Comparison of ENCODE assay signal across 25 cellular contexts in genomic region chr4:6620891-6621555, GRCh38. TPM values are rescaled to one million over a fixed set of nuclear protein-coding genes. Genes with fewer than 3 reads are reported as not detected.
DNase-seq lines count a peak whose midpoint lies in the region; ATAC-seq and TF ChIP-seq lines count a peak whose summit lies in the region.
"Had no signal": no experiment of that assay in that cellular context is flagged by ENCODE, and none has a peak within 500 bp of the region (broad histone marks: within the 10 kb centered on the region; RNA-seq: fewer than 3 reads in every experiment).

No MANE protein-coding gene starts in this region.

- no peak overlapping the region for H3K27ac Mint-ChIP-seq in GM23338
- H3K27ac Mint-ChIP-seq: activated CD4-positive, alpha-beta T cell treated with anti-CD3 and anti-CD28 coated beads for 36 hours; activated naive CD8-positive, alpha-beta T cell treated with anti-CD3 and anti-CD28 coated beads for 36 hours; activated T-helper 17 cell treated with anti-CD3 and anti-CD28 coated beads, Interleukin-2, amount 50 U/mL, for 72 hours; HFFc6 had no signal

- no peak overlapping the region for H3K4me2 ChIP-seq in GM23338

- H3K27me3 ChIP-seq in GM23338 (ENCODE audit: insufficient read depth) (no peaks in the 10 kb centered on the region), Panc1 (ENCODE audit: control insufficient read depth, insufficient read depth, low read length) (no peaks in the 10 kb centered on the region), sigmoid colon (no peaks in the 10 kb centered on the region)

- no peaks in the 10 kb centered on the region for H3K9me2 ChIP-seq in GM23338 (ENCODE audit: insufficient read depth)

- H3K4me1 ChIP-seq in GM23338 (ENCODE audit: insufficient read depth) (no peaks in the 10 kb centered on the region), Panc1 (ENCODE audit: control insufficient read depth, insufficient read depth, low read length) (no peaks in the 10 kb centered on the region), sigmoid colon (no peaks in the 10 kb centered on the region)

- in situ Hi-C loops in Panc1 (cut with HindIII; ENCODE audit: low pct_unique_long_range_greater_than_20kb, low sequenced_read_pairs) = no loop called here

- no peak for TF ChIP-seq EP300 in sigmoid colon (IDR thresholded peaks at IDR 0.05)

- H2AFZ ChIP-seq in GM23338 = no peak overlapping the region

- peaks cover 9% of the 10 kb centered on the region; the same call in 1 of the 3 replicates for H3K36me3 Mint-ChIP-seq in GM23338 (ENCODE audit: low read depth)

- intact Hi-C loops in Panc1 (cut with micrococcal nuclease; ENCODE audit: unreplicated experiment) (no loop called here), sigmoid colon (cut with DNase I) (no loop called here)

- TF ChIP-seq POLR2A in sigmoid colon (IDR thresholded peaks at IDR 0.05) = no peak

- DNase-seq in GM23338 (ENCODE audit: low spot score) (peak; percentile 23), Panc1 (ENCODE audit: low read depth, low spot score) (no peak), epidermal melanocyte (ENCODE audit: insufficient read length, low spot score) (peak; percentile 16), sigmoid colon (peak; percentile 44), NK-92 (lab: John Stamatoyannopoulos, UW; ENCODE audit: unreplicated experiment) (no peak), NCI-H345 treated with DMSO at 0.1 percent for 48 hours (lab: John Stamatoyannopoulos, UW; ENCODE audit: unreplicated experiment) (no peak)
- DNase-seq in effector CD4-positive, alpha-beta T cell = no peak
- DNase-seq: activated CD4-positive, alpha-beta T cell treated with anti-CD3 and anti-CD28 coated beads for 36 hours; activated naive CD8-positive, alpha-beta T cell treated with anti-CD3 and anti-CD28 coated beads for 36 hours; central memory CD4-positive, alpha-beta T cell; dermis blood vessel endothelial cell; DMS79; foreskin melanocyte; GDM1; HFFc6; natural killer cell; NCI-H1105; NCI-H187; NCI-H2171; NCI-H510A; stimulated activated CD4-positive, alpha-beta T cell treated with anti-CD3 and anti-CD28 coated beads, Interleukin-15, amount 100 ng/mL, for 24 hours; stimulated activated CD4-positive, alpha-beta T cell treated with anti-CD3 and anti-CD28 coated beads, Interleukin-4, amount 100 ng/mL, for 4 hours; substantia nigra had no signal

- no peaks in the 10 kb centered on the region for H3K36me3 ChIP-seq in GM23338 (ENCODE audit: insufficient read depth)
- no peaks in the 10 kb centered on the region for H3K36me3 ChIP-seq in Panc1 (ENCODE audit: control insufficient read depth, insufficient read depth, low read length)
- peaks cover 0 to 39% (median 11%) of the 10 kb centered on the region in 4 donors for H3K36me3 ChIP-seq in sigmoid colon

- H3K79me2 ChIP-seq in GM23338 (replicated peaks; ENCODE audit: insufficient read depth) = no peaks in the 10 kb centered on the region

- peaks cover 17% of the 10 kb centered on the region for H3K27me3 Mint-ChIP-seq in GM23338 (ENCODE audit: insufficient read depth, low read depth, poor library complexity)
- H3K27me3 Mint-ChIP-seq: activated CD4-positive, alpha-beta T cell treated with anti-CD3 and anti-CD28 coated beads for 36 hours; activated naive CD8-positive, alpha-beta T cell treated with anti-CD3 and anti-CD28 coated beads for 36 hours; activated T-helper 17 cell treated with anti-CD3 and anti-CD28 coated beads, Interleukin-2, amount 50 U/mL, for 72 hours had no signal

- TF ChIP-seq CTCF in GM23338 (conservative IDR thresholded peaks at IDR 0.05; ENCODE audit: low read depth in 2 of 2) (peak; percentile 19 to 43; a peak in 2 of 4 replicates), Panc1 (IDR thresholded peaks at IDR 0.05) (no peak), sigmoid colon (IDR thresholded peaks at IDR 0.05) (no peak)

- no peaks in the 10 kb centered on the region for H3K9me3 ChIP-seq in Panc1 (ENCODE audit: control insufficient read depth, insufficient read depth, low read depth, low read length)
- H3K9me3 ChIP-seq in sigmoid colon = no peaks in the 10 kb centered on the region

- BruUV-seq in Panc1 (replicated peaks; lab: Mats Ljungman, UMichigan) = no TSS peak

- H3K9me3 Mint-ChIP-seq in GM23338 = no peaks in the 10 kb centered on the region
- H3K9me3 Mint-ChIP-seq: activated naive CD8-positive, alpha-beta T cell treated with anti-CD3 and anti-CD28 coated beads for 36 hours; activated T-helper 17 cell treated with anti-CD3 and anti-CD28 coated beads, Interleukin-2, amount 50 U/mL, for 72 hours; HFFc6; natural killer cell had no signal

- H3K4me3 Mint-ChIP-seq in GM23338 = no peak overlapping the region
- H3K4me3 Mint-ChIP-seq: activated CD4-positive, alpha-beta T cell treated with anti-CD3 and anti-CD28 coated beads for 36 hours; activated naive CD8-positive, alpha-beta T cell treated with anti-CD3 and anti-CD28 coated beads for 36 hours; activated T-helper 17 cell treated with anti-CD3 and anti-CD28 coated beads, Interleukin-2, amount 50 U/mL, for 72 hours; HFFc6; natural killer cell had no signal

- POLR2A ChIA-PET in Panc1 (lab: Charles Lee) = no interaction called here

- H3K27ac ChIP-seq in GM23338 (ENCODE audit: low read depth) (no peak overlapping the region), Panc1 (ENCODE audit: low read length) (no peak overlapping the region), sigmoid colon (no peak overlapping the region)
- H3K27ac ChIP-seq: SK-N-MC had no signal

- WGBS in sigmoid colon, 2 donors = 86 to 90% methylated on average over 10 of the region's 10 CpGs

- H3K4me3 ChIP-seq in GM23338 (no peak overlapping the region), Panc1 (ENCODE audit: low read depth in 2 of 2, low read length in 2 of 2) (no peak overlapping the region), sigmoid colon (no peak overlapping the region)
- H3K4me3 ChIP-seq: SK-N-MC had no signal

- peaks cover under 1% of the 10 kb centered on the region; the same call in 2 of the 3 replicates for H3K4me1 Mint-ChIP-seq in GM23338
- H3K4me1 Mint-ChIP-seq: activated CD4-positive, alpha-beta T cell treated with anti-CD3 and anti-CD28 coated beads for 36 hours; activated naive CD8-positive, alpha-beta T cell treated with anti-CD3 and anti-CD28 coated beads for 36 hours; activated T-helper 17 cell treated with anti-CD3 and anti-CD28 coated beads, Interleukin-2, amount 50 U/mL, for 72 hours; natural killer cell had no signal

- H3F3A ChIP-seq in GM23338 (replicated peaks; ENCODE audit: low read depth) = no peaks in the 10 kb centered on the region

- CTCF ChIA-PET in Panc1 (lab: Charles Lee) = no interaction called here

- ATAC-seq in GM23338 (no peak; the same call in 1 of the 3 replicates), Panc1 (peak; percentile 54; the same call in 1 of the 2 replicates)
- ATAC-seq: activated CD4-positive, alpha-beta T cell treated with anti-CD3 and anti-CD28 coated beads for 36 hours; activated T-helper 17 cell treated with anti-CD3 and anti-CD28 coated beads, Interleukin-2, amount 50 U/mL, for 72 hours had no signal

- H4K20me1 ChIP-seq in GM23338 (replicated peaks; ENCODE audit: insufficient read depth) = no peaks in the 10 kb centered on the region

TF ChIP-seq in GM23338, 12 proteins besides CTCF, POLR2A, EP300 and RAD21 (continues in another document):
- TF ChIP-seq REST (IDR thresholded peaks at IDR 0.05; ENCODE audit: unreplicated experiment) (no peak), ZNF114 (CRISPR knock-in tag; IDR thresholded peaks at IDR 0.05) (no peak), ZNF331 (CRISPR knock-in tag; IDR thresholded peaks at IDR 0.05; ENCODE audit: low read depth) (no peak)

RNA-seq across cellular contexts. Expression of gene MRFAP1, which starts 19.5 kb away (rescaled TPM):
- total RNA-seq in GM23338 (2014; rRNA removed; shearing (Covaris generic)) = 154 and 168 TPM in 2 replicates
- polyA plus RNA-seq in GM23338 (2016; fragmentation: Nextera tagmentation; extraction: Ambion mirVana) (272 and 288 TPM in 2 replicates), sigmoid colon (100 to 1,000 TPM; 252 to 261 (median 259) TPM)
- total RNA-seq in Panc1 (2021; ENCODE audit: unreplicated experiment) (212 TPM), sigmoid colon (100 to 1,000 TPM; 196 to 226 (median 211) TPM)
- polyA plus RNA-seq in Panc1 (2012; ENCODE audit: insufficient read length) = 386 TPM

RNA-seq across cellular contexts. Expression of gene MAN2B2, which starts 46.0 kb away (rescaled TPM):
- total RNA-seq in GM23338 (2014; rRNA removed; shearing (Covaris generic)) = 6.9 and 7.1 TPM in 2 replicates
- 1.6 and 2.1 TPM in 2 replicates for polyA plus RNA-seq in GM23338 (2016; fragmentation: Nextera tagmentation; extraction: Ambion mirVana)
- total RNA-seq in Panc1 (2021; ENCODE audit: unreplicated experiment) = 34.4 TPM
- polyA plus RNA-seq in Panc1 (2012; ENCODE audit: insufficient read length) = 34.6 TPM
- total RNA-seq in sigmoid colon = 10 to 100 TPM; 12.7 to 24.3 (median 20.2) TPM
- 10 to 100 TPM in 1 of 3 donors, 1 to 10 TPM in 2; 3.0 to 18.7 (median 3.0) TPM for polyA plus RNA-seq in sigmoid colon

Comparison
In these comparisons a context has a peak if more than half of its experiments do, and no peak if none do; other contexts are left out.
1. DNase-seq: peak in GM23338 (single experiment), epidermal melanocyte (single experiment) and sigmoid colon (single experiment); none in Panc1 (single experiment), NK-92 (single experiment), NCI-H345 treated with DMSO at 0.1 percent for 48 hours (single experiment) and effector CD4-positive, alpha-beta T cell (single experiment).
2. CTCF ChIP-seq: peak in GM23338 (2 of 2); none in Panc1 (single experiment) and sigmoid colon (0 of 4).